5 cellular contexts compared by ENCODE assay signal in the genomic region with DNA sequence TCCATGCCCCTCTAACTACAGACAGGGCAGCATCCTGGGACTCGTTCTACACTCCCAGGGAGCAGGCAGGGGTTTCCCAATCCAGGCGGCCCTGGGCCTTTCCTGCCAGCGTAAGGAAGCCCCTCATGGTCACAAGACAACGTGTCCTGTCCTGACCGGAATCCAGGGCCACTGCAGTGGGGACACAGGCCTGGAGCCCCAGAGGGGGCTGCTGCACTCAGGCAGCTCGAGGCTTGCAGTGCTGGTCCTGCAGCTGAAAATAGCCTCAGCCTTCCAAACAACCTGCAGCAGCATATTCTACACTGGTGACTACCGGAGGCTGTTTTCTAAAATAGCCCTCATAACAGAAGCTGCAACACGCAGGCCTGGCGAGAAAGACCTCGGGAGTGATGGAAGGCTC. TPM values are rescaled to one million over a fixed set of nuclear protein-coding genes. Genes with fewer than 3 reads are reported as not detected.
"Had no signal": no experiment of that assay in that cellular context is flagged by ENCODE, and none has a peak within 500 bp of the region (broad histone marks: within the 10 kb centered on the region; RNA-seq: fewer than 3 reads in every experiment).

No MANE protein-coding gene starts in this region.

RNA-seq across cellular contexts. Expression of gene CHRFAM7A, which starts 18.5 kb away (rescaled TPM):
- total RNA-seq: activated CD4-positive, alpha-beta T cell treated with anti-CD3 and anti-CD28 coated beads for 36 hours; activated CD4-positive, alpha-beta T cell treated with anti-CD3 and anti-CD28 coated beads, Interleukin-2, amount 10 ng/mL, durations not matched to agents 7 days and 5 days; activated T-helper 2 cell treated with anti-CD3 and anti-CD28 coated beads, Interferon-gamma antibody, Interleukin-2, Interleukin-4, amounts not matched to agents 10 μg/mL and 5 μg/mL and 100 μg/mL, durations not matched to agents 14 hours and 24 hours and 36 hours; T-helper 17 cell had no signal

RNA-seq across cellular contexts. Expression of gene GOLGA8R, which starts 39.2 kb away (rescaled TPM):
- total RNA-seq: ascending aorta had no signal
